ENCODE assay signal across 6 cellular contexts in the genomic region with DNA sequence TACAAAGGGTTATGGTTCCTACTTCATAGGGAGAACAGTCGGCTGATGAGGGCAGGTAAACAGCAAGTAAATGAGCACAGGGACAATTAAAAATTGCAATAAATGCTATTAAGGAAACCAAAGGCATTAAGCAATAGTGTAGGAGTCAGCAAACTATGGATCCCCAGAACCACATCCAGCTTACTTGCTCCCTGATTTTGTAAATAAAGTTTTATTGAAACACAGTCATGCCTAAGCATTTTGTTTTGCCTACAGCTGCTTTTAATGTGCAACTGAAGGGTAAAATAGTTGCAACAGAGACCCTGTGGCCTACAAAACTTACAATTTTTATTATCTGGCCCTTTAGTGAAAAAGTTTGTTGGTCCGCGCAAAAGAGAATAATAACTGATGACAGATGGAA.
"Had no signal": no experiment of that assay in that cellular context is flagged by ENCODE, and none has a peak within 500 bp of the region (broad histone marks: within the 10 kb centered on the region; RNA-seq: fewer than 3 reads in every experiment).

No MANE protein-coding gene starts in this region.

- DNase-seq: GDM1, GF-D8 had no signal

- FAIRE-seq: G401.6, GM12892, GM18507, GM19239 had no signal
